Comparison of ENCODE assay signal across 10 cellular contexts in the genomic region with DNA sequence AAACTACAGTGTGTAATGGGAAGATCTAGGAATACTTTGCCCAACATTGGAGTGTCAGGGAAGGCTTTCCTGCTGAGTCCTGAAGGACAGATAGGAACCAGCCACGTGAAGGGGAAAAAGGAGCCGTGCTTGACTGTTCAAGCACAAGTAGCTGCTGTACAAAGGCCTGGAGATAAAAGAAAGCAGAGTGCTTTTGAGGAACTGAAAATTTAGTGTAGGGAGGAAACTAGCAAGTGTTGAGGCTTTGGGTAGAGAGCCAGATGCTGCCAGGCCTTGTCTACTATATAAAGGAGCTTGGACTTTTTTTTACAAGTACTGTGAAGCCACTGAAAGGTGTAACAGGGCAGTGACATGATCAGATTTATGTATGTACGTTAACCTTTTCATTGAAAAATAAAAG. TPM values are rescaled to one million over a fixed set of nuclear protein-coding genes. Genes with fewer than 3 reads are reported as not detected.
A peak's percentile ranks its signal among the peaks of the same experiment; 100 is the strongest.
DNase-seq lines count a peak whose midpoint lies in the region; ATAC-seq, FAIRE-seq and TF ChIP-seq lines count a peak whose summit lies in the region.
"Had no signal": no experiment of that assay in that cellular context is flagged by ENCODE, and none has a peak within 500 bp of the region (broad histone marks: within the 10 kb centered on the region; RNA-seq: fewer than 3 reads in every experiment).

No MANE protein-coding gene starts in this region.

- H3K4me3 ChIP-seq in left lung (no peak overlapping the region), brain microvascular endothelial cell (ENCODE audit: low read depth, low read length) (no peak overlapping the region), HepG2 (replicated peaks in 1 of 3; ENCODE audit: insufficient read depth in 1 of 3, low read depth in 2 of 3, low read length in 3 of 3) (no peak overlapping the region), H7 (ENCODE audit: insufficient read depth, low read depth, low read length) (no peak overlapping the region)

- TF ChIP-seq RAD21 in HepG2 (CRISPR knock-in tag; IDR thresholded peaks at IDR 0.05), result no peak

- H3K27me3 ChIP-seq in left lung (no peaks in the 10 kb centered on the region), brain microvascular endothelial cell (replicated peaks) (no peaks in the 10 kb centered on the region), HepG2 (ENCODE audit: control insufficient read depth in 1 of 2, insufficient read depth in 2 of 2, low read length in 2 of 2) (peaks cover 0 to 11% of the 10 kb centered on the region in 2 experiments; a peak in 2 of 5 replicates), H7 (ENCODE audit: control insufficient read depth, insufficient read depth, low read length) (no peaks in the 10 kb centered on the region)

- H3K27ac ChIP-seq in left lung (no peak overlapping the region), brain microvascular endothelial cell (no peak overlapping the region), HepG2 (ENCODE audit: extremely low read length, insufficient read depth, low read length) (no peak overlapping the region)

- TF ChIP-seq POLR2A in HepG2 (IDR thresholded peaks at IDR 0.05; ENCODE audit: insufficient read depth in 1 of 2, low read depth in 2 of 2, low read length in 2 of 2), result no peak

- no TSS peak for BruUV-seq in HepG2 (replicated peaks; lab: Mats Ljungman, UMichigan)

- no peak overlapping the region for H2AFZ ChIP-seq in HepG2 (ENCODE audit: low read length)

- intact Hi-C loops in left lung (cut with DNase I), result no loop called here
- intact Hi-C loops in HepG2 (cut with micrococcal nuclease; ENCODE audit: unreplicated experiment), result no loop called here

- H3K4me1 ChIP-seq in left lung (peaks cover 17 to 42% of the 10 kb centered on the region in 2 donors), HepG2 (ENCODE audit: insufficient read depth, low read length) (no peaks in the 10 kb centered on the region)

- H3K79me2 ChIP-seq in HepG2 (ENCODE audit: insufficient read depth, low read length), result no peaks in the 10 kb centered on the region

- POLR2A ChIA-PET in HepG2 (lab: Yijun Ruan, JAX), result no interaction called here

- H4K20me1 ChIP-seq in HepG2 (ENCODE audit: insufficient read depth, low read length), result no peaks in the 10 kb centered on the region

- DNase-seq in left lung (no peak), brain microvascular endothelial cell (no peak), HepG2 (ENCODE audit: low spot score) (no peak), H7 (no peak), dermis blood vessel endothelial cell (no peak)
- DNase-seq: mammary epithelial cell, NCI-H1048 had no signal

- H3K9me3 ChIP-seq in left lung (no peaks in the 10 kb centered on the region), HepG2 (ENCODE audit: low read length) (no peaks in the 10 kb centered on the region)

- H3K9ac ChIP-seq in HepG2 (ENCODE audit: insufficient read depth, low read depth, low read length), result no peak overlapping the region

- in situ Hi-C loops in brain microvascular endothelial cell (cut with HindIII; ENCODE audit: low pct_ligation_motif_present, low sequenced_read_pairs), result no loop called here
- in situ Hi-C loops in HepG2 (cut with HindIII; ENCODE audit: extremely low pct_ligation_motif_present, low pct_unique_long_range_greater_than_20kb), result no loop called here

- CTCF ChIA-PET in HepG2 (lab: Yijun Ruan, JAX; ENCODE audit: low intra/inter-chr PET ratio, low total read pairs), result no interaction called here

- FAIRE-seq in HepG2 (lab: Jason Lieb, UNC), result no peak

- TF ChIP-seq CTCF in left lung (IDR thresholded peaks at IDR 0.05), result no peak
- no peak for TF ChIP-seq CTCF in brain microvascular endothelial cell (IDR thresholded peaks at IDR 0.05; ENCODE audit: low read depth, low read length, missing control alignments)
- TF ChIP-seq CTCF in HepG2 (CRISPR knock-in tag; IDR thresholded peaks at IDR 0.05), result no peak

- ATAC-seq in GM18517 (IDR thresholded peaks at IDR 0.05; ENCODE audit: unreplicated experiment), result peak; percentile 91
- peak; percentile 82 for ATAC-seq in GM21723 (IDR thresholded peaks at IDR 0.05; ENCODE audit: unreplicated experiment)
- peak; percentile 70 for ATAC-seq in HG03520 (IDR thresholded peaks at IDR 0.05; ENCODE audit: unreplicated experiment)
- ATAC-seq in left lung, result peak; percentile 19
- no peak for ATAC-seq in HepG2

- no peaks in the 10 kb centered on the region for H3K36me3 ChIP-seq in left lung
- H3K36me3 ChIP-seq in brain microvascular endothelial cell (replicated peaks), result peaks cover 5% of the 10 kb centered on the region
- H3K36me3 ChIP-seq in HepG2 (replicated peaks in 1 of 2; ENCODE audit: control insufficient read depth in 1 of 2, insufficient read depth in 2 of 2, low read length in 2 of 2), result no peaks in the 10 kb centered on the region
- H3K36me3 ChIP-seq in H7 (replicated peaks; ENCODE audit: control insufficient read depth, insufficient read depth, low read length), result no peaks in the 10 kb centered on the region

- TF ChIP-seq EP300 in HepG2 (IDR thresholded peaks at IDR 0.05; ENCODE audit: low read depth in 2 of 2, low read length in 2 of 2), result no peak
- no peak for TF ChIP-seq EP300 in HepG2 (CRISPR knock-in tag; IDR thresholded peaks at IDR 0.05; ENCODE audit: borderline replicate concordance)

- no peak overlapping the region for H3K4me2 ChIP-seq in HepG2 (ENCODE audit: low read depth, low read length)

- WGBS in HepG2 (ENCODE audit: low lambda C conversion rate), result 9% methylated on average over 3 of the region's 3 CpGs

RNA-seq across cellular contexts. Expression of gene DSE, which starts 39.0 kb away (rescaled TPM):
- total RNA-seq in left lung (10 to 100 TPM; 39.7 to 85.6 TPM), HepG2 (2016; rRNA removed; fragmentation: Illumina TruSeq; extraction: Trizol) (3.8 and 4.6 TPM in 2 replicates), dermis blood vessel endothelial cell (6.0 and 8.3 TPM in 2 replicates)
- 1.5 and 2.9 TPM in 2 replicates for total RNA-seq in HepG2 (2016; cell fraction: cytosol; rRNA removed; fragmentation: Illumina TruSeq; extraction: Trizol; ENCODE audit: low read depth)
- 4.2 and 4.4 TPM in 2 replicates for total RNA-seq in HepG2 (2016; cell fraction: insoluble cytoplasmic fraction; rRNA removed; fragmentation: Illumina TruSeq; extraction: Trizol)
- 3.7 and 4.2 TPM in 2 replicates for total RNA-seq in HepG2 (2016; cell fraction: membrane; rRNA removed; fragmentation: Illumina TruSeq; extraction: Trizol)
- 10.5 and 11.0 TPM in 2 replicates for total RNA-seq in HepG2 (2016; cell fraction: nucleus; rRNA removed; fragmentation: Illumina TruSeq; extraction: Trizol)
- polyA plus RNA-seq in HepG2 (2011; rRNA removed), result 2.6 and 3.0 TPM in 2 replicates
- 1.4 and 1.7 TPM in 2 replicates for polyA plus RNA-seq in HepG2 (2011; cell fraction: cytosol; rRNA removed)
- 5.1 and 5.5 TPM in 2 replicates for polyA plus RNA-seq in HepG2 (2011; cell fraction: nucleus; rRNA removed)
- polyA plus RNA-seq in HepG2 (2012), result 2.5 and 4.2 TPM in 2 replicates
- polyA plus RNA-seq in HepG2 (2016; cell fraction: cytosol; fragmentation: Illumina TruSeq; extraction: Trizol; ENCODE audit: low read depth), result 0.57 and 0.59 TPM in 2 replicates
- polyA plus RNA-seq in HepG2 (2016; cell fraction: insoluble cytoplasmic fraction; fragmentation: Illumina TruSeq; extraction: Trizol; ENCODE audit: low read depth), result 2.2 and 2.4 TPM in 2 replicates
- 1.0 and 1.1 TPM in 2 replicates for polyA plus RNA-seq in HepG2 (2016; cell fraction: membrane; fragmentation: Illumina TruSeq; extraction: Trizol; ENCODE audit: low read depth)
- 4.9 and 5.0 TPM in 2 replicates for polyA plus RNA-seq in HepG2 (2016; cell fraction: nucleus; fragmentation: Illumina TruSeq; extraction: Trizol; ENCODE audit: insufficient read depth, low read depth)
- polyA minus RNA-seq in HepG2 (2011; rRNA and poly(A)+ RNA removed; ENCODE audit: low replicate concordance), result 4.9 and 12.1 TPM in 2 replicates
- 2.1 TPM in 2 replicates for polyA minus RNA-seq in HepG2 (2011; cell fraction: cytosol; rRNA and poly(A)+ RNA removed)
- 21.4 and 23.4 TPM in 2 replicates for polyA minus RNA-seq in HepG2 (2011; cell fraction: nucleus; rRNA and poly(A)+ RNA removed)
- total RNA-seq in H7 (2014; rRNA removed; shearing (Covaris generic)), result 39.5 and 48.1 TPM in 2 replicates

RNA-seq across cellular contexts. Expression of gene CALHM6, which starts 51.4 kb away (rescaled TPM):
- total RNA-seq in left lung, result 1 to 10 TPM; 2.1 to 6.4 TPM
- total RNA-seq in HepG2 (2016; rRNA removed; fragmentation: Illumina TruSeq; extraction: Trizol), result not detected in 2 replicates
- not detected in 2 replicates for total RNA-seq in HepG2 (2016; cell fraction: cytosol; rRNA removed; fragmentation: Illumina TruSeq; extraction: Trizol; ENCODE audit: low read depth)
- not detected in 2 replicates for total RNA-seq in HepG2 (2016; cell fraction: insoluble cytoplasmic fraction; rRNA removed; fragmentation: Illumina TruSeq; extraction: Trizol)
- not detected in 2 replicates for total RNA-seq in HepG2 (2016; cell fraction: membrane; rRNA removed; fragmentation: Illumina TruSeq; extraction: Trizol)
- not detected in 2 replicates for total RNA-seq in HepG2 (2016; cell fraction: nucleus; rRNA removed; fragmentation: Illumina TruSeq; extraction: Trizol)
- polyA plus RNA-seq in HepG2 (2011; rRNA removed), result not detected in 2 replicates
- polyA plus RNA-seq in HepG2 (2011; cell fraction: cytosol; rRNA removed), result not detected in 2 replicates
- not detected in 2 replicates for polyA plus RNA-seq in HepG2 (2011; cell fraction: nucleus; rRNA removed)
- not detected in 2 replicates for polyA plus RNA-seq in HepG2 (2012)
- polyA plus RNA-seq in HepG2 (2016; cell fraction: cytosol; fragmentation: Illumina TruSeq; extraction: Trizol; ENCODE audit: low read depth), result not detected in 2 replicates
- polyA plus RNA-seq in HepG2 (2016; cell fraction: insoluble cytoplasmic fraction; fragmentation: Illumina TruSeq; extraction: Trizol; ENCODE audit: low read depth), result not detected in 2 replicates
- polyA plus RNA-seq in HepG2 (2016; cell fraction: membrane; fragmentation: Illumina TruSeq; extraction: Trizol; ENCODE audit: low read depth), result not detected in 2 replicates
- polyA plus RNA-seq in HepG2 (2016; cell fraction: nucleus; fragmentation: Illumina TruSeq; extraction: Trizol; ENCODE audit: insufficient read depth, low read depth), result not detected in 2 replicates
- polyA minus RNA-seq in HepG2 (2011; rRNA and poly(A)+ RNA removed; ENCODE audit: low replicate concordance), result not detected in 2 replicates
- not detected in 2 replicates for polyA minus RNA-seq in HepG2 (2011; cell fraction: cytosol; rRNA and poly(A)+ RNA removed)
- not detected in 2 replicates for polyA minus RNA-seq in HepG2 (2011; cell fraction: nucleus; rRNA and poly(A)+ RNA removed)
- total RNA-seq in H7 (2014; rRNA removed; shearing (Covaris generic)), result 0.45 and 2.1 TPM in 2 replicates
- 0.33 and 0.85 TPM in 2 replicates for total RNA-seq in dermis blood vessel endothelial cell
